Comparison of ENCODE assay signal across 8 cellular contexts in genomic region chr20:12886618-12887363, GRCh38.
"Had no signal": no experiment of that assay in that cellular context is flagged by ENCODE, and none has a peak within 500 bp of the region (broad histone marks: within the 10 kb centered on the region; RNA-seq: fewer than 3 reads in every experiment).

No MANE protein-coding gene starts in this region.

- DNase-seq: H9, HCEC 1CT, HFFc6, KBM-7 had no signal

- H3K27ac ChIP-seq: HL-60 had no signal

- FAIRE-seq: H1, H54 had no signal

- H3K4me2 ChIP-seq: GM23338 had no signal

- ATAC-seq: GM23338 had no signal

- H3K4me3 ChIP-seq: GM23338 had no signal
